In genomic region chr5:159058928-159059636, GRCh38 we compare ENCODE assay signal across 16 cellular contexts. TPM values are rescaled to one million over a fixed set of nuclear protein-coding genes. Genes with fewer than 3 reads are reported as not detected.
DNase-seq lines count a peak whose midpoint lies in the region; ATAC-seq, FAIRE-seq and TF ChIP-seq lines count a peak whose summit lies in the region.
"Had no signal": no experiment of that assay in that cellular context is flagged by ENCODE, and none has a peak within 500 bp of the region (broad histone marks: within the 10 kb centered on the region; RNA-seq: fewer than 3 reads in every experiment).

No MANE protein-coding gene starts in this region.

- RAD21 ChIA-PET in GM12878 (lab: Charles Lee; ENCODE audit: unreplicated experiment) = interaction anchor here (0.7 to 2.2 kb wide), 7 partner anchors 13 to 136 kb away, joined by 3 to 11 read pairs (median 4); no protein-coding TSS in a partner anchor

- no peaks in the 10 kb centered on the region for H3K9me3 ChIP-seq in GM12878 (replicated peaks; ENCODE audit: control insufficient read depth, insufficient read depth, low read length)
- H3K9me3 ChIP-seq in skeletal muscle tissue (ENCODE audit: control insufficient read depth in 3 of 3, low read length in 3 of 3) = no peaks in the 10 kb centered on the region

- H3K27me3 ChIP-seq in GM12878 (replicated peaks in 1 of 2; ENCODE audit: control insufficient read depth in 2 of 2, insufficient read depth in 2 of 2, low read length in 1 of 2) (no peaks in the 10 kb centered on the region), skeletal muscle tissue (ENCODE audit: control insufficient read depth in 3 of 3, insufficient read depth in 3 of 3, low read length in 3 of 3) (peaks cover 0 to 6% (median 0%) of the 10 kb centered on the region in 3 donors)

- CTCF ChIA-PET in GM12878 (lab: Yijun Ruan, JAX) = interaction anchor here (0.9 to 2.1 kb wide), 5 partner anchors 8 to 103 kb away, joined by 3 to 6 read pairs (median 3); no protein-coding TSS in a partner anchor

- H2AFZ ChIP-seq in GM12878 (ENCODE audit: control insufficient read depth, low read depth, low read length) = no peak overlapping the region
- H2AFZ ChIP-seq: parathyroid adenoma had no signal

- ATAC-seq in HG02678 (IDR thresholded peaks at IDR 0.05; ENCODE audit: unreplicated experiment) = peak; percentile 57
- peak; percentile 49 for ATAC-seq in GM12878

- H3K36me3 ChIP-seq in GM12878 (ENCODE audit: control insufficient read depth in 2 of 2, insufficient read depth in 2 of 2, low read length in 1 of 2) (no peaks in the 10 kb centered on the region; a peak in 2 of 4 replicates), skeletal muscle tissue (ENCODE audit: control insufficient read depth in 3 of 3, insufficient read depth in 3 of 3, low read length in 3 of 3) (no peaks in the 10 kb centered on the region)

- TF ChIP-seq EP300 in GM12878 (IDR thresholded peaks at IDR 0.05; ENCODE audit: borderline replicate concordance in 1 of 2, control insufficient read depth in 1 of 2, low read depth in 2 of 2, low read length in 2 of 2) = no peak; a peak in 1 of 4 replicates

- peaks cover 2% of the 10 kb centered on the region; the same call in 1 of the 2 replicates for H3K79me2 ChIP-seq in GM12878 (ENCODE audit: control insufficient read depth, insufficient read depth, low read length)
- H3K79me2 ChIP-seq: parathyroid adenoma had no signal

- no peak overlapping the region for H3K4me3 ChIP-seq in GM12878
- no peak overlapping the region for H3K4me3 ChIP-seq in skeletal muscle tissue (ENCODE audit: low read length in 3 of 3)

- POLR2A ChIA-PET in GM12878 (lab: Charles Lee) = interaction anchor here (0.8 to 2.4 kb wide), 8 partner anchors 10 to 107 kb away, joined by 3 to 8 read pairs (median 6); no protein-coding TSS in a partner anchor

- FAIRE-seq in GM12892 (lab: Jason Lieb, UNC) = peak; percentile 46
- FAIRE-seq in GM12878 (lab: Jason Lieb, UNC) = no peak
- FAIRE-seq: H1 had no signal

- SMC1A ChIA-PET in GM12878 (lab: Charles Lee; ENCODE audit: uncharacterized antibody, unreplicated experiment) = interaction anchor here (0.7 to 3.0 kb wide), 20 partner anchors 12 to 182 kb away, joined by 3 to 24 read pairs (median 4); no protein-coding TSS in a partner anchor

- no TSS peak for BruUV-seq in GM12878 (replicated peaks; lab: Mats Ljungman, UMichigan)

- TF ChIP-seq CTCF in GM12878 (IDR thresholded peaks at IDR 0.05 in 2 of 3, conservative IDR thresholded peaks at IDR 0.05 in 1 of 3; ENCODE audit: control insufficient read depth in 2 of 3, extremely low read depth in 1 of 3, insufficient read depth in 1 of 3, low read depth in 3 of 3, low read length in 3 of 3) = no peak

- DNase-seq in GM12892 (ENCODE audit: insufficient read length) = no peak
- DNase-seq in GM12878 (ENCODE audit: low read depth, low spot score) = no peak
- no peak for DNase-seq in activated naive CD4-positive, alpha-beta T cell treated with anti-CD3 and anti-CD28 coated beads, Interleukin-2, amount 50 U/mL, for 16 hours
- DNase-seq in medulla oblongata (ENCODE audit: extremely low spot score) = no peak
- DNase-seq in activated naive CD4-positive, alpha-beta T cell treated with Interleukin-2 at 50 U/mL for 16 hours = no peak
- DNase-seq in H4 (ENCODE audit: low spot score) = no peak
- DNase-seq: activated naive CD4-positive, alpha-beta T cell; DMS79; NCI-H146 had no signal

- in situ Hi-C loops in GM12878 (cut with MboI) = no loop called here

- no peak overlapping the region for H3K4me2 ChIP-seq in GM12878 (ENCODE audit: control insufficient read depth, insufficient read depth)
- H3K4me2 ChIP-seq: KMS-11 had no signal

- TF ChIP-seq POLR2A in GM12892 (IDR thresholded peaks at IDR 0.05; ENCODE audit: low read depth, low read length) (no peak), GM12878 (IDR thresholded peaks at IDR 0.05; ENCODE audit: low read depth, low read length) (no peak)

- no peak overlapping the region for H3K9ac ChIP-seq in GM12878 (ENCODE audit: control insufficient read depth, insufficient read depth, low read length)
- no peak overlapping the region for H3K9ac ChIP-seq in skeletal muscle tissue (ENCODE audit: low read depth in 1 of 3, low read length in 3 of 3)
- H3K9ac ChIP-seq: KMS-11, parathyroid adenoma had no signal

- H3K4me1 ChIP-seq in GM12878 (ENCODE audit: control insufficient read depth, insufficient read depth, low read length) (peaks cover 12% of the 10 kb centered on the region; the same call in 1 of the 2 replicates), skeletal muscle tissue (ENCODE audit: control insufficient read depth in 3 of 3, insufficient read depth in 3 of 3, low read length in 3 of 3) (peaks cover 3 to 10% (median 3%) of the 10 kb centered on the region in 3 donors)
- H3K4me1 ChIP-seq: parathyroid adenoma had no signal

- H3K27ac ChIP-seq in GM12878 (ENCODE audit: control insufficient read depth, insufficient read depth) (no peak overlapping the region), skeletal muscle tissue (ENCODE audit: low read depth, low read length) (peak overlapping the region; percentile 13)
- H3K27ac ChIP-seq: HL-60, KMS-11, parathyroid adenoma had no signal

- intact Hi-C loops in GM12878 (cut with micrococcal nuclease; ENCODE audit: unreplicated experiment) = loop anchor here (2.0 to 10.0 kb wide), 2 partner anchors 26 to 1784 kb away; no protein-coding TSS in a partner anchor

- WGBS in GM12878 (ENCODE audit: insufficient coverage, insufficient replicate concordance, low lambda C conversion rate, missing lambda C conversion rate) = 12% methylated on average over 5 of the region's 5 CpGs

- TF ChIP-seq RAD21 in GM12878 (IDR thresholded peaks at IDR 0.05; ENCODE audit: insufficient read depth, low read depth, low read length) = no peak

- H4K20me1 ChIP-seq in GM12878 (ENCODE audit: control insufficient read depth, insufficient read depth) = no peaks in the 10 kb centered on the region

TF ChIP-seq in GM12878, 131 proteins besides CTCF, POLR2A, EP300 and RAD21 (continues in another document):
- TF ChIP-seq BCL11A (IDR thresholded peaks at IDR 0.05; ENCODE audit: low read depth, low read length) (peak; percentile 43; the same call in 1 of the 2 replicates), NFIC (IDR thresholded peaks at IDR 0.05; ENCODE audit: low read depth, low read length) (peak; percentile 81), SREBF1 (IDR thresholded peaks at IDR 0.05; ENCODE audit: low read length) (no peak), EZH2 (IDR thresholded peaks at IDR 0.05; ENCODE audit: borderline replicate concordance, control insufficient read depth, low read depth, low read length) (no peak), ATF2 (IDR thresholded peaks at IDR 0.05; ENCODE audit: low read length) (peak; percentile 80), BHLHE40 (IDR thresholded peaks at IDR 0.05; ENCODE audit: borderline replicate concordance in 1 of 2, low read depth in 2 of 2, low read length in 1 of 2) (0 out of 4 replicates have a peak, but pooled peaks of 1 of the 2 experiments have one; percentile 27), IRF4 (IDR thresholded peaks at IDR 0.05; ENCODE audit: low read depth, low read length) (peak; percentile 72), RUNX3 (IDR thresholded peaks at IDR 0.05; ENCODE audit: low read length) (peak; percentile 43; the same call in 1 of the 2 replicates), GABPA (IDR thresholded peaks at IDR 0.05; ENCODE audit: low read depth) (peak; percentile 24; the same call in 1 of the 2 replicates), PKNOX1 (IDR thresholded peaks at IDR 0.05) (peak; percentile 69), HDGF (IDR thresholded peaks at IDR 0.05) (no peak), MEF2A (IDR thresholded peaks at IDR 0.05; ENCODE audit: insufficient read depth, low read depth, low read length) (peak; percentile 83), JUNB (IDR thresholded peaks at IDR 0.05) (peak; percentile 95)

RNA-seq across cellular contexts. Expression of gene EBF1, which starts 40.6 kb away (rescaled TPM):
- polyA plus RNA-seq in GM12892 (2012; ENCODE audit: missing spikeins) = 9.5 TPM
- total RNA-seq in GM12878 (2013; cell fraction: nucleolus; rRNA removed) = 128 and 147 TPM in 2 replicates
- total RNA-seq in GM12878 (2014; rRNA removed) (4.2 and 4.8 TPM in 2 replicates), GM12878 (2014; rRNA removed; fragmentation: Illumina TruSeq; extraction: Trizol) (6.5 TPM in 2 replicates), GM12878 (2021) (18.6 and 19.0 TPM in 2 replicates), skeletal muscle tissue (18.8 TPM)
- polyA plus RNA-seq in GM12878 (2011; ENCODE audit: low read depth) = 2.0 TPM
- polyA plus RNA-seq in GM12878 (2011; rRNA removed) (14.3 and 23.8 TPM in 2 replicates), GM12878 (2014; fragmentation: Illumina TruSeq; extraction: Trizol) (6.1 and 6.5 TPM in 2 replicates), GM12878 (2014; fragmentation: Nextera tagmentation; extraction: Ambion mirVana) (1 to 10 TPM; 5.6 to 7.5 TPM), GM12878 (2014; rRNA removed) (3.3 and 3.5 TPM in 2 replicates), GM12878 (2016; fragmentation: Nextera tagmentation; extraction: Ambion mirVana) (10 to 100 TPM; 10.2 to 16.0 TPM)
- 13.7 and 18.6 TPM in 2 replicates for polyA plus RNA-seq in GM12878 (2011; cell fraction: cytosol; rRNA removed)
- polyA plus RNA-seq in GM12878 (2011; cell fraction: nucleus; rRNA removed) = 32.5 and 40.8 TPM in 2 replicates
- polyA plus RNA-seq in GM12878 (2012) = 5.2 and 5.7 TPM in 2 replicates
- 90.8 and 96.0 TPM in 2 replicates for polyA minus RNA-seq in GM12878 (2011; rRNA and poly(A)+ RNA removed)
- polyA minus RNA-seq in GM12878 (2011; cell fraction: cytosol; rRNA and poly(A)+ RNA removed) = 18.4 and 27.9 TPM in 2 replicates
- 54.5 and 82.3 TPM in 2 replicates for polyA minus RNA-seq in GM12878 (2011; cell fraction: nucleus; rRNA and poly(A)+ RNA removed)
- 1.9 and 3.0 TPM in 2 replicates for total RNA-seq in H4 (2014; rRNA removed; shearing (Covaris generic))
- total RNA-seq: activated CD8-positive, alpha-beta memory T cell treated with anti-CD3 and anti-CD28 coated beads for 36 hours had no signal
